ENCODE assay signal across 13 cellular contexts in the genomic region with DNA sequence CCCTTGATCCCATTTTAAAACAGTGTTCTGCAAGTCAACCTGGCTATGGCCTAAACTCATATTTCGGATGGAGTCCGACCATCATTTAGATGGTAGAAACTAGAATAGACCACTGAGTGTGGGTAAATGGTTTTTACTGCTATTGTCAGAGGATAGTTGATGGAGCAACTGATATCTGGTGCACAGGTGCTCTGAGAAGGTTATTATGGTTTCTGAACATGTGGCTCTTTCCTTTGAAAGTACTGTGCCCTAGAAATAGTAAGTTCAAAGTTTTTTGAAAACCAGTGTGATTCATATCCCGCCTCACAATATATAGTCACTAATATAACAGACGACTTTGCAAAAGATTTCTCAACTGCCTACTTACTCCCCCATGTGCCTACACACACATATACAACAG.
DNase-seq lines count a peak whose midpoint lies in the region; ATAC-seq and TF ChIP-seq lines count a peak whose summit lies in the region.
"Had no signal": no experiment of that assay in that cellular context is flagged by ENCODE, and none has a peak within 500 bp of the region (broad histone marks: within the 10 kb centered on the region; RNA-seq: fewer than 3 reads in every experiment).

No MANE protein-coding gene starts in this region.

- ATAC-seq in GM21529 (IDR thresholded peaks at IDR 0.05; ENCODE audit: unreplicated experiment): peak; percentile 42
- ATAC-seq in PC-3: no peak
- ATAC-seq in naive B cell (ENCODE audit: low read depth in 2 of 2): no peak
- no peak for ATAC-seq in HG02938 (IDR thresholded peaks at IDR 0.05; ENCODE audit: unreplicated experiment)

- H3K36me3 ChIP-seq in PC-3 (ENCODE audit: low read depth, low read length): no peaks in the 10 kb centered on the region
- H3K36me3 ChIP-seq: colonic mucosa, HAP-1 had no signal

- no peaks in the 10 kb centered on the region for H3K27me3 Mint-ChIP-seq in naive B cell
- no peaks in the 10 kb centered on the region for H3K27me3 Mint-ChIP-seq in Calu3 (ENCODE audit: unreplicated experiment)

- H3K36me3 Mint-ChIP-seq in naive B cell (peaks cover 5 to 7% of the 10 kb centered on the region in 2 donors), Calu3 (ENCODE audit: insufficient read depth, unreplicated experiment) (peaks cover 12% of the 10 kb centered on the region)

- no peaks in the 10 kb centered on the region for H4K20me1 ChIP-seq in PC-3 (ENCODE audit: low read length)

- no peaks in the 10 kb centered on the region for H3K9me2 ChIP-seq in PC-3 (replicated peaks; ENCODE audit: low read length)

- no peak overlapping the region for H3K4me2 ChIP-seq in PC-3 (ENCODE audit: low read length)

- H3K9ac ChIP-seq in PC-3 (ENCODE audit: low read length): no peak overlapping the region

- H3K4me1 Mint-ChIP-seq in naive B cell (peaks cover 23 to 40% (median 24%) of the 10 kb centered on the region in 3 donors), Calu3 (ENCODE audit: low read depth, unreplicated experiment) (peaks cover 28% of the 10 kb centered on the region)

- H3F3A ChIP-seq in PC-3 (ENCODE audit: low read length, unreplicated experiment): no peaks in the 10 kb centered on the region

- no peak for TF ChIP-seq CTCF in PC-3 (conservative IDR thresholded peaks at IDR 0.05; ENCODE audit: low read depth, low read length)
- no peak for TF ChIP-seq CTCF in Calu3 (IDR thresholded peaks at IDR 0.05; ENCODE audit: unreplicated experiment)

- no peaks in the 10 kb centered on the region for H3K27me3 ChIP-seq in PC-3 (ENCODE audit: low read length)
- H3K27me3 ChIP-seq: colonic mucosa had no signal

- H3K27ac Mint-ChIP-seq in naive B cell: peak overlapping the region in 3 of 6 donors; percentile 46 to 94 (median 68)
- H3K27ac Mint-ChIP-seq in Calu3 (ENCODE audit: unreplicated experiment): no peak overlapping the region

- no peak overlapping the region for H3K4me3 ChIP-seq in PC-3 (ENCODE audit: low read length)
- H3K4me3 ChIP-seq: colonic mucosa, HAP-1 had no signal

- BruUV-seq in PC-3 (replicated peaks; lab: Mats Ljungman, UMichigan): no TSS peak
- BruUV-seq in Calu3 (replicated peaks; lab: Mats Ljungman, UMichigan): no TSS peak

- H3K27ac ChIP-seq in PC-3 (ENCODE audit: low read length): no peak overlapping the region
- H3K27ac ChIP-seq: colonic mucosa had no signal

- no peak overlapping the region for H2AFZ ChIP-seq in PC-3 (ENCODE audit: low read length)

- H3K9me3 ChIP-seq in PC-3 (ENCODE audit: low read length): no peaks in the 10 kb centered on the region
- H3K9me3 ChIP-seq: colonic mucosa, HAP-1 had no signal

- H3K4me1 ChIP-seq in PC-3 (ENCODE audit: insufficient read depth, low read length): peaks cover 16% of the 10 kb centered on the region
- H3K4me1 ChIP-seq: colonic mucosa had no signal

- CTCF ChIA-PET in PC-3 (lab: Charles Lee) (no interaction called here), Calu3 (lab: Charles Lee) (interaction anchor here (1.0 kb wide), 1 partner anchor 23 kb away, joined by 3 read pairs; no protein-coding TSS in a partner anchor)

- POLR2A ChIA-PET in PC-3 (lab: Charles Lee; ENCODE audit: unreplicated experiment): interaction anchor here (0.8 kb wide), 1 partner anchor 64 kb away, joined by 4 read pairs; a partner anchor contains a TSS

- DNase-seq in SIG-M5 treated with dmso at 0.1 percent for 504 hours (lab: John Stamatoyannopoulos, UW; ENCODE audit: unreplicated experiment) (peak; percentile 13), SIG-M5 (lab: John Stamatoyannopoulos, UW) (no peak), PC-3 (peak; percentile 11), naive B cell (no peak), Calu3 (no peak)
- no peak for DNase-seq in stimulated activated CD4-positive, alpha-beta T cell treated with anti-CD3 and anti-CD28 coated beads, Interleukin-2, amount 100 ng/mL, for 48 hours
- DNase-seq: 8988T; colonic mucosa; kidney; stimulated activated CD8-positive, alpha-beta memory T cell treated with anti-CD3 and anti-CD28 coated beads, Interleukin-4, amount 100 ng/mL, for 48 hours had no signal

- H3K4me3 Mint-ChIP-seq in naive B cell (peak overlapping the region in 5 of 8 donors; percentile 42 to 85 (median 76)), Calu3 (ENCODE audit: low read depth, unreplicated experiment) (no peak overlapping the region)

- H3K79me2 ChIP-seq in PC-3 (ENCODE audit: low read length): no peaks in the 10 kb centered on the region

- H3K9me3 Mint-ChIP-seq in naive B cell: peaks cover 0 to 10% (median 5%) of the 10 kb centered on the region in 7 donors
- no peaks in the 10 kb centered on the region for H3K9me3 Mint-ChIP-seq in Calu3 (ENCODE audit: low read depth, unreplicated experiment)

- intact Hi-C loops in PC-3 (cut with micrococcal nuclease): no loop called here
- intact Hi-C loops in Calu3 (cut with micrococcal nuclease; ENCODE audit: unreplicated experiment): no loop called here

Comparison
In these comparisons a context has a peak if more than half of its experiments do, and no peak if none do; other contexts are left out.
1. DNase-seq: peak in SIG-M5 treated with dmso at 0.1 percent for 504 hours (single experiment) and PC-3 (single experiment); none in SIG-M5 (single experiment), naive B cell (single experiment), stimulated activated CD4-positive, alpha-beta T cell treated with anti-CD3 and anti-CD28 coated beads, Interleukin-2, amount 100 ng/mL, for 48 hours (0 of 2) and Calu3 (single experiment).